ENCODE assay signal across 8 cellular contexts in genomic region chr16:27154573-27155521, GRCh38. TPM values are rescaled to one million over a fixed set of nuclear protein-coding genes. Genes with fewer than 3 reads are reported as not detected.
DNase-seq lines count a peak whose midpoint lies in the region; ATAC-seq and TF ChIP-seq lines count a peak whose summit lies in the region.

No MANE protein-coding gene starts in this region.

- no peaks in the 10 kb centered on the region for H3K9me3 ChIP-seq in HCT116 (ENCODE audit: control insufficient read depth in 1 of 2, insufficient read depth in 1 of 2, low read depth in 1 of 2, low read length in 2 of 2)
- H3K9me3 ChIP-seq in SK-N-SH, result no peaks in the 10 kb centered on the region
- no peaks in the 10 kb centered on the region for H3K9me3 ChIP-seq in heart right ventricle

- no peaks in the 10 kb centered on the region for H3K36me3 ChIP-seq in HCT116 (ENCODE audit: control insufficient read depth in 1 of 2, insufficient read depth in 2 of 2, low read length in 2 of 2)
- no peaks in the 10 kb centered on the region for H3K36me3 ChIP-seq in SK-N-SH (replicated peaks in 1 of 2; ENCODE audit: control insufficient read depth in 1 of 2, insufficient read depth in 2 of 2, low read length in 1 of 2)
- H3K36me3 ChIP-seq in heart right ventricle, result no peaks in the 10 kb centered on the region

- H3K9me2 ChIP-seq in HCT116 (ENCODE audit: insufficient read depth) (no peaks in the 10 kb centered on the region), SK-N-SH (no peaks in the 10 kb centered on the region)

- no peak for TF ChIP-seq POLR2A in HCT116 (IDR thresholded peaks at IDR 0.05; ENCODE audit: borderline replicate concordance, extremely low read depth, insufficient read depth, insufficient read length)

- CTCF ChIA-PET in HCT116 (lab: Charles Lee), result interaction anchor here (0.7 to 2.8 kb wide), 2 partner anchors 9 to 213 kb away, joined by 5 to 12 read pairs; no protein-coding TSS in a partner anchor
- CTCF ChIA-PET in SK-N-SH (lab: Yijun Ruan, JAX), result interaction anchor here (0.7 to 6.9 kb wide), 21 partner anchors 8 to 286 kb away, joined by 3 to 68 read pairs (median 4); no protein-coding TSS in a partner anchor

- H3K79me2 ChIP-seq in HCT116 (ENCODE audit: insufficient read depth, low read length) (no peaks in the 10 kb centered on the region), SK-N-SH (ENCODE audit: insufficient read depth) (no peaks in the 10 kb centered on the region)

- H3K27me3 ChIP-seq in HCT116 (ENCODE audit: insufficient read depth, low read length) (no peaks in the 10 kb centered on the region), SK-N-SH (ENCODE audit: insufficient read depth) (no peaks in the 10 kb centered on the region), heart right ventricle (no peaks in the 10 kb centered on the region)

- WGBS in SK-N-SH (ENCODE audit: low lambda C conversion rate), result 28% methylated on average over 25 of the region's 25 CpGs
- 20 to 22% methylated on average over 25 of the region's 25 CpGs for WGBS in heart right ventricle, 2 donors

- intact Hi-C loops in CD14-positive monocyte (cut with micrococcal nuclease) (loop anchor here (2.0 to 5.0 kb wide), 2 partner anchors 302 kb away; no protein-coding TSS in a partner anchor), HCT116 (cut with micrococcal nuclease) (loop anchor here (1.0 kb wide), 2 partner anchors 213 to 302 kb away; no protein-coding TSS in a partner anchor), heart right ventricle (cut with DNase I) (loop anchor here in 4 of 10 donors (1.0 to 5.0 kb wide), 3 partner anchors 302 kb away; no protein-coding TSS in a partner anchor)

- H3K4me1 ChIP-seq in HCT116 (ENCODE audit: control insufficient read depth in 1 of 2, insufficient read depth in 2 of 2, low read length in 2 of 2) (peaks cover 0 to 9% of the 10 kb centered on the region in 2 experiments; a peak in 2 of 4 replicates), SK-N-SH (ENCODE audit: control insufficient read depth in 1 of 2, insufficient read depth in 2 of 2, low read depth in 1 of 2, low read length in 1 of 2) (peaks cover 0 to 32% of the 10 kb centered on the region in 2 experiments; a peak in 1 of 4 replicates), heart right ventricle (peaks cover 0 to 6% (median 0%) of the 10 kb centered on the region in 9 donors)

- RAD21 ChIA-PET in HCT116 (lab: Charles Lee; ENCODE audit: low non-redundant PET in 1 of 2, low total read pairs in 2 of 2, uncharacterized antibody in 2 of 2, unreplicated experiment in 2 of 2), result no interaction called here

- DNase-seq in CD14-positive monocyte (ENCODE audit: low spot score) (peak; percentile 54), HCT116 (ENCODE audit: low read depth, low spot score) (peak; percentile 56), SK-N-SH (peak; percentile 77), heart right ventricle (peak; percentile 51 to 71), putamen (ENCODE audit: low spot score) (peak; percentile 8), cortex of kidney (lab: John Stamatoyannopoulos, UW) (no peak)
- peak; percentile 71 for DNase-seq in activated naive CD4-positive, alpha-beta T cell treated with anti-CD3 and anti-CD28 coated beads, Interleukin-2, amount 50 U/mL, for 16 hours

- H3K27me3 Mint-ChIP-seq in CD14-positive monocyte (ENCODE audit: low read depth in 3 of 3), result peaks cover 0 to 4% (median 0%) of the 10 kb centered on the region in 3 donors

- TF ChIP-seq CTCF in CD14-positive monocyte (IDR thresholded peaks at IDR 0.05) (peak; percentile 99), HCT116 (IDR thresholded peaks at IDR 0.05 in 2 of 3, conservative IDR thresholded peaks at IDR 0.05 in 1 of 3; ENCODE audit: borderline replicate concordance in 1 of 3, insufficient read depth in 1 of 3, low read depth in 2 of 3, low read length in 2 of 3) (peak; percentile 71 to 99 (median 98)), SK-N-SH (IDR thresholded peaks at IDR 0.05) (peak; percentile 97), heart right ventricle (IDR thresholded peaks at IDR 0.05) (peak; percentile 89 to 99 (median 95))

- TF ChIP-seq EP300 in SK-N-SH (IDR thresholded peaks at IDR 0.05; ENCODE audit: borderline replicate concordance in 1 of 2, low read depth in 1 of 2, low read length in 1 of 2), result no peak

- H3K27ac ChIP-seq in HCT116 (ENCODE audit: low read depth, low read length) (no peak overlapping the region), SK-N-SH (ENCODE audit: low read depth in 2 of 2, low read length in 1 of 2) (no peak overlapping the region), heart right ventricle (no peak overlapping the region)

- no TSS peak for BruUV-seq in HCT116 (replicated peaks; lab: Mats Ljungman, UMichigan)

- TF ChIP-seq RAD21 in HCT116 (IDR thresholded peaks at IDR 0.05; ENCODE audit: low read depth) (peak; percentile 71), SK-N-SH (IDR thresholded peaks at IDR 0.05; ENCODE audit: low read length) (peak; percentile 65)

- H3K4me3 ChIP-seq in HCT116 (replicated peaks in 1 of 2; ENCODE audit: low read depth in 1 of 2, low read length in 2 of 2), result peak overlapping the region; percentile 36 to 40
- peak overlapping the region in 1 of 2 experiments; percentile 34; a peak in 1 of 4 replicates for H3K4me3 ChIP-seq in SK-N-SH (ENCODE audit: low read depth in 2 of 2, low read length in 1 of 2)
- H3K4me3 ChIP-seq in heart right ventricle, result no peak overlapping the region

- H3K9ac ChIP-seq in HCT116 (ENCODE audit: low read length), result no peak overlapping the region
- H3K9ac ChIP-seq in SK-N-SH, result no peak overlapping the region

- H3K4me2 ChIP-seq in HCT116 (ENCODE audit: low read length) (peak overlapping the region; percentile 74), SK-N-SH (no peak overlapping the region)

- H3K4me1 Mint-ChIP-seq in CD14-positive monocyte, result peaks cover 7% of the 10 kb centered on the region

- H4K20me1 ChIP-seq in HCT116 (ENCODE audit: insufficient read depth) (no peaks in the 10 kb centered on the region), SK-N-SH (ENCODE audit: insufficient read depth) (no peaks in the 10 kb centered on the region)

- no peaks in the 10 kb centered on the region for H3K36me3 Mint-ChIP-seq in CD14-positive monocyte

- peak; percentile 94 for ATAC-seq in HCT116
- ATAC-seq in heart right ventricle, result peak in 5 of 8 donors; percentile 58 to 84 (median 72)
- no peak for ATAC-seq in HG02623 (IDR thresholded peaks at IDR 0.05; ENCODE audit: unreplicated experiment)

- H3F3A ChIP-seq in SK-N-SH (replicated peaks; ENCODE audit: insufficient read depth), result no peaks in the 10 kb centered on the region

- H3K27ac Mint-ChIP-seq in CD14-positive monocyte, result no peak overlapping the region

- H3K4me3 Mint-ChIP-seq in CD14-positive monocyte, result no peak overlapping the region

- peak overlapping the region; percentile 100 for H2AFZ ChIP-seq in HCT116 (ENCODE audit: low read depth, low read length, poor library complexity, severe bottlenecking)
- H2AFZ ChIP-seq in SK-N-SH (ENCODE audit: low read depth), result no peak overlapping the region

- POLR2A ChIA-PET in HCT116 (lab: Charles Lee), result no interaction called here
- POLR2A ChIA-PET in SK-N-SH (lab: Yijun Ruan, JAX), result no interaction called here

- peaks cover 0 to 8% (median 4%) of the 10 kb centered on the region in 7 donors for H3K9me3 Mint-ChIP-seq in CD14-positive monocyte

TF ChIP-seq in HCT116, 20 proteins besides CTCF, POLR2A, EP300 and RAD21 (continues in another document):
- TF ChIP-seq ZFX (IDR thresholded peaks at IDR 0.05) (no peak), SRF (IDR thresholded peaks at IDR 0.05; ENCODE audit: low read depth) (no peak), YY1 (IDR thresholded peaks at IDR 0.05; ENCODE audit: extremely low read depth, insufficient replicate concordance, low read depth, low read length) (no peak), EZH2 (IDR thresholded peaks at IDR 0.05) (no peak), MAX (IDR thresholded peaks at IDR 0.05) (no peak), TCF7L2 (IDR thresholded peaks at IDR 0.05; ENCODE audit: borderline replicate concordance, extremely low read depth, insufficient read depth, insufficient read length) (no peak), CBX3 (IDR thresholded peaks at IDR 0.05; ENCODE audit: low read depth) (no peak), EZH2phosphoT487 (IDR thresholded peaks at IDR 0.05; ENCODE audit: borderline replicate concordance) (no peak), SIN3A (IDR thresholded peaks at IDR 0.05; ENCODE audit: low read depth) (no peak), CEBPB (IDR thresholded peaks at IDR 0.05; ENCODE audit: low read depth) (no peak), ELF1 (IDR thresholded peaks at IDR 0.05; ENCODE audit: borderline replicate concordance, low read depth) (no peak), ZNF274 (IDR thresholded peaks at IDR 0.05; ENCODE audit: low read depth, low read length) (no peak)

TF ChIP-seq in SK-N-SH, 30 proteins besides CTCF, POLR2A, EP300 and RAD21:
- no peak for TF ChIP-seq USF1 (IDR thresholded peaks at IDR 0.05; ENCODE audit: borderline replicate concordance, low read depth)
- TF ChIP-seq CHD2 (IDR thresholded peaks at IDR 0.05; ENCODE audit: low read length, partially characterized antibody), result peak; percentile 11
- no peak for TF ChIP-seq NRF1 (IDR thresholded peaks at IDR 0.05; ENCODE audit: low read depth, low read length)
- no peak for TF ChIP-seq RXRA (IDR thresholded peaks at IDR 0.05; ENCODE audit: borderline replicate concordance, low read depth)
- no peak for TF ChIP-seq RCOR1 (IDR thresholded peaks at IDR 0.05; ENCODE audit: low read length)
- peak; percentile 84 for TF ChIP-seq SMC3 (IDR thresholded peaks at IDR 0.05; ENCODE audit: low read depth, low read length)
- no peak for TF ChIP-seq GATA2 (CRISPR knock-in tag; IDR thresholded peaks at IDR 0.05)

RNA-seq across cellular contexts. Expression of gene KDM8, which starts 48.5 kb away (rescaled TPM):
- polyA plus RNA-seq in CD14-positive monocyte (1 to 10 TPM in 1 of 2 donors, under 1 TPM in 1; 0.40 to 1.5 TPM), SK-N-SH (2012; rRNA removed) (3.3 and 3.9 TPM in 2 replicates), heart right ventricle (1 to 10 TPM; 1.5 to 5.8 TPM)
- total RNA-seq in HCT116 (2021; ENCODE audit: unreplicated experiment) (5.3 TPM), heart right ventricle (1 to 10 TPM; 2.6 to 4.5 (median 3.3) TPM)
- 1.4 and 2.1 TPM in 2 replicates for polyA plus RNA-seq in HCT116 (2012)
- 1.5 and 2.2 TPM in 2 replicates for polyA plus RNA-seq in SK-N-SH (2012; cell fraction: cytosol; rRNA removed)
- 10.9 and 11.8 TPM in 2 replicates for polyA plus RNA-seq in SK-N-SH (2012; cell fraction: nucleus; rRNA removed)

Comparison
In these comparisons a context has a peak if more than half of its experiments do, and no peak if none do; other contexts are left out.
1. H3K4me3 ChIP-seq: peak in HCT116 (2 of 2); none in heart right ventricle (0 of 10).
2. Peak in every context shown above with its lines, with median percentiles within 50 percentile points of each other: CTCF ChIP-seq.